33 cellular contexts compared by ENCODE assay signal in genomic region chr5:3382782-3383181, GRCh38.
"Had no signal": no experiment of that assay in that cellular context is flagged by ENCODE, and none has a peak within 500 bp of the region (broad histone marks: within the 10 kb centered on the region; RNA-seq: fewer than 3 reads in every experiment).

No MANE protein-coding gene starts in this region.

- H3K27me3 Mint-ChIP-seq: activated B cell treated with CpG ODN at 0.5 μM for 24 hours; activated CD8-positive, alpha-beta T cell treated with anti-CD3 and anti-CD28 coated beads for 36 hours; activated naive CD8-positive, alpha-beta T cell; activated T-cell treated with anti-CD3 and anti-CD28 coated beads, Interleukin-2, amount 50 U/mL, for 24 hours; activated T-helper 17 cell treated with anti-CD3 and anti-CD28 coated beads, Interleukin-2, amount 50 U/mL, for 72 hours; central memory CD8-positive, alpha-beta T cell; effector memory CD8-positive, alpha-beta T cell; T-helper 17 cell had no signal

- H3K36me3 Mint-ChIP-seq: activated naive CD8-positive, alpha-beta T cell had no signal

- H3K4me1 ChIP-seq: esophagus squamous epithelium, gastroesophageal sphincter had no signal

- H3K4me3 ChIP-seq: esophagus squamous epithelium, gastroesophageal sphincter had no signal

- H3K4me1 Mint-ChIP-seq: activated B cell treated with CpG ODN at 0.5 μM for 24 hours; activated T-helper 17 cell treated with anti-CD3 and anti-CD28 coated beads, Interleukin-2, amount 50 U/mL, for 72 hours; central memory CD8-positive, alpha-beta T cell; T-helper 17 cell had no signal

- H3K4me3 Mint-ChIP-seq: activated B cell treated with CpG ODN at 0.5 μM for 24 hours; activated CD8-positive, alpha-beta T cell treated with anti-CD3 and anti-CD28 coated beads for 36 hours; activated naive CD8-positive, alpha-beta T cell; activated T-cell treated with anti-CD3 and anti-CD28 coated beads, Interleukin-2, amount 50 U/mL, for 24 hours; activated T-helper 17 cell treated with anti-CD3 and anti-CD28 coated beads, Interleukin-2, amount 50 U/mL, for 72 hours; central memory CD8-positive, alpha-beta T cell; effector memory CD8-positive, alpha-beta T cell; T-helper 17 cell; T-helper 2 cell treated with Interferon-gamma antibody and Interleukin-4, amounts not matched to agents 5 μg/mL and 100 μg/mL, for 36 hours had no signal

- ATAC-seq: activated CD4-positive, CD25-positive, alpha-beta regulatory T cell treated with anti-CD3 and anti-CD28 coated beads, Interleukin-2, amount 50 U/mL, for 24 hours; activated CD8-positive, alpha-beta T cell treated with anti-CD3 and anti-CD28 coated beads for 36 hours; activated T-helper 17 cell treated with anti-CD3 and anti-CD28 coated beads, Interleukin-2, amount 50 U/mL, for 72 hours; effector memory CD8-positive, alpha-beta T cell; gastroesophageal sphincter; T-helper 17 cell had no signal

- DNase-seq: activated B cell treated with CpG ODN at 0.5 μM for 24 hours; activated CD4-positive, alpha-beta T cell treated with anti-CD3 and anti-CD28 coated beads for 48 hours; activated CD4-positive, alpha-beta T cell treated with anti-CD3 and anti-CD28 coated beads, Interleukin-2, amount 50 U/mL, for 1 hour; activated CD4-positive, alpha-beta T cell treated with anti-CD3 and anti-CD28 coated beads, Interleukin-2, amount 50 U/mL, for 48 hours; activated CD8-positive, alpha-beta memory T cell treated with anti-CD3 and anti-CD28 coated beads for 24 hours; activated CD8-positive, alpha-beta memory T cell treated with anti-CD3 and anti-CD28 coated beads, Interleukin-2, amount 50 U/mL, for 48 hours; activated CD8-positive, alpha-beta T cell treated with anti-CD3 and anti-CD28 coated beads for 36 hours; activated effector memory CD4-positive, alpha-beta T cell treated with Interleukin-2 at 50 U/mL for 16 hours; activated gamma-delta T cell treated with Interleukin-2 at 50 U/mL for 16 hours; activated naive CD4-positive, alpha-beta T cell treated with anti-CD3 and anti-CD28 coated beads, Interleukin-2, amount 50 U/mL, for 16 hours; activated naive CD4-positive, alpha-beta T cell treated with Interleukin-2 at 50 U/mL for 16 hours; activated T-cell treated with anti-CD3 and anti-CD28 coated beads for 4 hours; activated T-cell treated with anti-CD3 and anti-CD28 coated beads, Interleukin-2, amount 50 U/mL, for 24 hours; amniotic stem cell; anterior cingulate cortex; brain microvascular endothelial cell; cortex of kidney; dermis blood vessel endothelial cell; effector CD4-positive, alpha-beta T cell; effector memory CD8-positive, alpha-beta T cell; erythroblast; esophagus squamous epithelium; foreskin melanocyte; T-helper 1 cell; T-helper 17 cell; T1000; WERI-Rb-1 had no signal

- H3K27me3 ChIP-seq: brain microvascular endothelial cell had no signal

- H3K9me3 ChIP-seq: esophagus squamous epithelium had no signal

- H3K27ac ChIP-seq: brain microvascular endothelial cell, esophagus squamous epithelium, gastroesophageal sphincter, WERI-Rb-1 had no signal

- H3K27ac Mint-ChIP-seq: activated B cell treated with CpG ODN at 0.5 μM for 24 hours; activated CD8-positive, alpha-beta T cell treated with anti-CD3 and anti-CD28 coated beads for 36 hours; activated naive CD8-positive, alpha-beta T cell; activated T-cell treated with anti-CD3 and anti-CD28 coated beads, Interleukin-2, amount 50 U/mL, for 24 hours; activated T-helper 17 cell treated with anti-CD3 and anti-CD28 coated beads, Interleukin-2, amount 50 U/mL, for 72 hours; effector memory CD8-positive, alpha-beta T cell; T-helper 17 cell; T-helper 2 cell treated with Interferon-gamma antibody and Interleukin-4, amounts not matched to agents 5 μg/mL and 100 μg/mL, for 36 hours had no signal

- H3K36me3 ChIP-seq: brain microvascular endothelial cell, esophagus squamous epithelium, gastroesophageal sphincter, WERI-Rb-1 had no signal
